Comparison of ENCODE assay signal across 9 cellular contexts in genomic region chr19:14385492-14385891, GRCh38. TPM values are rescaled to one million over a fixed set of nuclear protein-coding genes. Genes with fewer than 3 reads are reported as not detected.
DNase-seq lines count a peak whose midpoint lies in the region; ATAC-seq lines count a peak whose summit lies in the region.
"Had no signal": no experiment of that assay in that cellular context is flagged by ENCODE, and none has a peak within 500 bp of the region (broad histone marks: within the 10 kb centered on the region; RNA-seq: fewer than 3 reads in every experiment).

No MANE protein-coding gene starts in this region.

- H3K36me3 ChIP-seq in aorta (ENCODE audit: control insufficient read depth in 1 of 2, insufficient read depth in 2 of 2, low read length in 1 of 2): no peaks in the 10 kb centered on the region

- H3K27ac ChIP-seq in aorta (ENCODE audit: low read depth in 1 of 2, low read length in 2 of 2): peak overlapping the region; percentile 20 to 52

- no peaks in the 10 kb centered on the region for H3K9me3 Mint-ChIP-seq in activated naive CD4-positive, alpha-beta T cell treated with anti-CD3 and anti-CD28 coated beads for 36 hours
- no peaks in the 10 kb centered on the region for H3K9me3 Mint-ChIP-seq in activated T-cell treated with anti-CD3 and anti-CD28 coated beads, Interleukin-2, amount 50 U/mL, for 4 hours
- H3K9me3 Mint-ChIP-seq in naive B cell: no peaks in the 10 kb centered on the region

- H3K4me1 ChIP-seq in aorta (ENCODE audit: control insufficient read depth in 1 of 2, insufficient read depth in 2 of 2, low read length in 2 of 2): no peaks in the 10 kb centered on the region

- 66 to 71% methylated on average over 11 of the region's 11 CpGs for WGBS in aorta, 2 donors

- CTCF ChIA-PET in activated naive CD4-positive, alpha-beta T cell treated with anti-CD3 and anti-CD28 coated beads for 36 hours (lab: Charles Lee): interaction anchor here (0.7 to 1.3 kb wide), 4 partner anchors 18 to 24 kb away, joined by 3 to 6 read pairs (median 4); no protein-coding TSS in a partner anchor

- peak; percentile 53 for DNase-seq in activated naive CD4-positive, alpha-beta T cell treated with anti-CD3 and anti-CD28 coated beads for 36 hours
- no peak for DNase-seq in activated naive CD4-positive, alpha-beta T cell (lab: John Stamatoyannopoulos, UW)
- DNase-seq in activated T-cell treated with anti-CD3 and anti-CD28 coated beads, Interleukin-2, amount 50 U/mL, for 4 hours: no peak
- no peak for DNase-seq in naive B cell
- no peak for DNase-seq in aorta
- DNase-seq in NCI-H748 treated with DMSO at 0.1 percent for 48 hours (lab: John Stamatoyannopoulos, UW): no peak
- DNase-seq: NCI-H1694 treated with DMSO at 0.1 percent for 48 hours had no signal

- H3K4me1 Mint-ChIP-seq in activated naive CD4-positive, alpha-beta T cell treated with anti-CD3 and anti-CD28 coated beads for 36 hours (ENCODE audit: low read depth): peaks cover 31% of the 10 kb centered on the region
- H3K4me1 Mint-ChIP-seq in activated T-cell treated with anti-CD3 and anti-CD28 coated beads, Interleukin-2, amount 50 U/mL, for 4 hours (ENCODE audit: low read depth): peaks cover 27% of the 10 kb centered on the region
- H3K4me1 Mint-ChIP-seq in naive B cell: peaks cover 33 to 53% (median 48%) of the 10 kb centered on the region in 3 donors

- peaks cover 52% of the 10 kb centered on the region for H3K36me3 Mint-ChIP-seq in activated naive CD4-positive, alpha-beta T cell treated with anti-CD3 and anti-CD28 coated beads for 36 hours (ENCODE audit: low read depth)
- H3K36me3 Mint-ChIP-seq in activated T-cell treated with anti-CD3 and anti-CD28 coated beads, Interleukin-2, amount 50 U/mL, for 4 hours (ENCODE audit: insufficient read depth): peaks cover 17% of the 10 kb centered on the region
- H3K36me3 Mint-ChIP-seq in naive B cell: peaks cover 0 to 8% of the 10 kb centered on the region in 2 donors

- no peaks in the 10 kb centered on the region for H3K9me3 ChIP-seq in aorta (ENCODE audit: control insufficient read depth, low read length)

- intact Hi-C loops in activated naive CD4-positive, alpha-beta T cell treated with anti-CD3 and anti-CD28 coated beads for 36 hours (cut with micrococcal nuclease): no loop called here
- intact Hi-C loops in aorta (cut with DNase I): loop anchor here in 1 of 2 donors (1.0 kb wide), 1 partner anchor 18 kb away; no protein-coding TSS in a partner anchor

- peak overlapping the region; percentile 100 for H3K27ac Mint-ChIP-seq in activated naive CD4-positive, alpha-beta T cell treated with anti-CD3 and anti-CD28 coated beads for 36 hours
- H3K27ac Mint-ChIP-seq in naive B cell: peak overlapping the region; percentile 90 to 97 (median 94)

- no peaks in the 10 kb centered on the region for H3K27me3 ChIP-seq in aorta (ENCODE audit: control insufficient read depth in 1 of 2, insufficient read depth in 2 of 2, low read length in 1 of 2)

- H3K27me3 Mint-ChIP-seq in activated naive CD4-positive, alpha-beta T cell treated with anti-CD3 and anti-CD28 coated beads for 36 hours (ENCODE audit: low read depth): no peaks in the 10 kb centered on the region
- H3K27me3 Mint-ChIP-seq in activated T-cell treated with anti-CD3 and anti-CD28 coated beads, Interleukin-2, amount 50 U/mL, for 4 hours (ENCODE audit: low read depth): no peaks in the 10 kb centered on the region
- no peaks in the 10 kb centered on the region for H3K27me3 Mint-ChIP-seq in naive B cell

- no peak overlapping the region for H3K4me3 ChIP-seq in aorta (ENCODE audit: low read length in 2 of 2)

- no peak for ATAC-seq in activated T-cell treated with anti-CD3 and anti-CD28 coated beads, Interleukin-2, amount 50 U/mL, for 4 hours
- ATAC-seq in naive B cell (ENCODE audit: low read depth in 2 of 2): no peak
- ATAC-seq in aorta (ENCODE audit: low FRiP score): no peak
- ATAC-seq in HG02642 (IDR thresholded peaks at IDR 0.05; ENCODE audit: poor library complexity, unreplicated experiment): no peak
- ATAC-seq in HG02678 (IDR thresholded peaks at IDR 0.05; ENCODE audit: unreplicated experiment): no peak

- H3K4me3 Mint-ChIP-seq in activated naive CD4-positive, alpha-beta T cell treated with anti-CD3 and anti-CD28 coated beads for 36 hours: peak overlapping the region; percentile 97
- H3K4me3 Mint-ChIP-seq in activated T-cell treated with anti-CD3 and anti-CD28 coated beads, Interleukin-2, amount 50 U/mL, for 4 hours: peak overlapping the region; percentile 97
- peak overlapping the region; percentile 69 to 97 (median 83) for H3K4me3 Mint-ChIP-seq in naive B cell

RNA-seq across cellular contexts. Expression of gene ADGRE5, which starts 4.2 kb away (rescaled TPM):
- total RNA-seq in activated naive CD4-positive, alpha-beta T cell treated with anti-CD3 and anti-CD28 coated beads for 36 hours: 100 to 1,000 TPM; 173 to 187 TPM
- total RNA-seq in activated T-cell treated with anti-CD3 and anti-CD28 coated beads, Interleukin-2, amount 50 U/mL, for 4 hours: 100 to 1,000 TPM; 217 to 280 (median 218) TPM
- polyA plus RNA-seq in naive B cell (ENCODE audit: low read depth in 6 of 6) (10 to 100 TPM; 17.8 to 41.1 (median 31.9) TPM), aorta (10 to 100 TPM; 38.6 to 92.7 TPM)
- total RNA-seq in aorta: 100 to 1,000 TPM; 158 to 337 TPM

RNA-seq across cellular contexts. Expression of gene DDX39A, which starts 33.6 kb away (rescaled TPM):
- total RNA-seq in activated naive CD4-positive, alpha-beta T cell treated with anti-CD3 and anti-CD28 coated beads for 36 hours: 100 to 1,000 TPM; 219 to 227 TPM
- 100 to 1,000 TPM; 538 to 557 (median 548) TPM for total RNA-seq in activated T-cell treated with anti-CD3 and anti-CD28 coated beads, Interleukin-2, amount 50 U/mL, for 4 hours
- polyA plus RNA-seq in naive B cell (ENCODE audit: low read depth in 6 of 6): 100 to 1,000 TPM; 110 to 169 (median 132) TPM
- 10 to 100 TPM; 45.0 to 49.5 TPM for total RNA-seq in aorta
- polyA plus RNA-seq in aorta: 10 to 100 TPM; 28.5 to 98.7 TPM

RNA-seq across cellular contexts. Expression of gene PKN1, which starts 47.6 kb away (rescaled TPM):
- total RNA-seq in activated naive CD4-positive, alpha-beta T cell treated with anti-CD3 and anti-CD28 coated beads for 36 hours: 100 to 1,000 TPM; 159 to 164 TPM
- 100 to 1,000 TPM; 171 to 213 (median 197) TPM for total RNA-seq in activated T-cell treated with anti-CD3 and anti-CD28 coated beads, Interleukin-2, amount 50 U/mL, for 4 hours
- polyA plus RNA-seq in naive B cell (ENCODE audit: low read depth in 6 of 6) (10 to 100 TPM; 37.1 to 67.9 (median 48.0) TPM), aorta (10 to 100 TPM; 38.7 to 68.1 TPM)
- total RNA-seq in aorta: 100 to 1,000 TPM; 106 to 112 TPM

Comparison
In these comparisons a context has a peak if more than half of its experiments do, and no peak if none do; other contexts are left out.
1. RNA of gene DDX39A, which starts 33.6 kb away (total RNA-seq): 538 to 557 TPM in activated T-cell treated with anti-CD3 and anti-CD28 coated beads, Interleukin-2, amount 50 U/mL, for 4 hours and 219 to 227 TPM in activated naive CD4-positive, alpha-beta T cell treated with anti-CD3 and anti-CD28 coated beads for 36 hours; 45.0 to 49.5 TPM in aorta; every median in the first group is over 4 times any median in the second.
2. Peak in every context shown above with its lines, with median percentiles within 50 percentile points of each other: H3K4me3 Mint-ChIP-seq.